8 cellular contexts compared by ENCODE assay signal in the genomic region with DNA sequence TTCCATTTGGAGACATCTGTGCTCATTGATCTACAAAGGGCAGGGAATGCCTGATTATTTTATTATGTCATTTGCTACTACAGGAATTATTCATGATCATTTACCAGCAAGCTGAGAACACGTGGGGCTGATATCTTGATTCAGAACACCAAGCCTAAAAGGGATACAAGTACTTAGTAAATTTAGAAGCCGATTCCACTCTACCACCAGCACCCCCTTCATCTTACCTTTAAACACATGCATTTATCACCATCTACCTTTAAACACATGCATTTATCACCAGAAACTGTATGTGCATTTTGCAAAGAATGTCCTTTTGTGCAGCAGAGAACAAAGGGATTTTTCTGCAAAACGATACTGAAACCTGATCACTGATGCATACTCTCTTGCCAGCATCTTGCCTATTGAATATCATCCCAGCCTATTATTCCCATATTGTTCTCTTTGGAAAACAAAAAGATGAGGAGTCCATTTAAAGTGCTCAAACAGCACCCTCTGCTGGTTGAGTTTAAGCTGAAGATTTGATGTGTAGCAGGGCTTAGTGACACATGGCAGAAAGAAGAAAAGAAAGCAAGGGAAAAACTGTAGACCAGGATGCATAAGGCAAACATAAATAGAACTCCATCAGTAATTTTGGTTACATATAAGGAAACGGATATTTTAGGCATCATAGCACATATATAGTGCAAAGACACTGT.
DNase-seq lines count a peak whose midpoint lies in the region; ATAC-seq and TF ChIP-seq lines count a peak whose summit lies in the region.

No MANE protein-coding gene starts in this region.

- H2AFZ ChIP-seq in H9 (ENCODE audit: low read length) = no peak overlapping the region
- H2AFZ ChIP-seq in OCI-LY7 (ENCODE audit: low read length) = peak overlapping the region; percentile 92

- H3K4me2 ChIP-seq in H9 (ENCODE audit: insufficient read depth, insufficient read length, low read length) (no peak overlapping the region), OCI-LY7 (ENCODE audit: low read length) (peak overlapping the region; percentile 59)

- DNase-seq in GM03348 (ENCODE audit: low spot score) (peak; percentile 67), H9 (peak; percentile 48), LHCN-M2 (ENCODE audit: low read depth) (peak; percentile 90), OCI-LY7 (ENCODE audit: low spot score) (peak; percentile 85), left cardiac atrium (peak; percentile 35), pulmonary artery endothelial cell (ENCODE audit: low read depth, low spot score) (peak; percentile 64)

- no peak overlapping the region for H3T11ph ChIP-seq in H9 (ENCODE audit: low read length)

- H3K4me3 ChIP-seq in OCI-LY7 (ENCODE audit: low read depth, low read length, poor library complexity, severe bottlenecking) = peak overlapping the region; percentile 22

- H3K27ac Mint-ChIP-seq in H9 = no peak overlapping the region

- H2BK12ac ChIP-seq in H9 (ENCODE audit: insufficient read length, low read depth, low read length) = no peak overlapping the region

- H3K4me1 ChIP-seq in H9 (ENCODE audit: insufficient read depth, low read length) (no peaks in the 10 kb centered on the region; the same call in 1 of the 2 replicates), OCI-LY7 (ENCODE audit: insufficient read depth, low read length, poor library complexity, severe bottlenecking) (peaks cover 40% of the 10 kb centered on the region)

- no peaks in the 10 kb centered on the region for H3K9me2 ChIP-seq in OCI-LY7 (ENCODE audit: insufficient read depth, low read length)

- TF ChIP-seq CTCF in 22Rv1 (IDR thresholded peaks at IDR 0.05) (peak; percentile 88), H9 (conservative IDR thresholded peaks at IDR 0.05) (peak; percentile 80), OCI-LY7 (conservative IDR thresholded peaks at IDR 0.05; ENCODE audit: low read length) (peak; percentile 100)

- no peak overlapping the region for H2BK120ac ChIP-seq in H9 (ENCODE audit: low read depth, low read length, poor library complexity, severe bottlenecking)

- no peak overlapping the region for H4K91ac ChIP-seq in H9 (ENCODE audit: insufficient read length, low read depth, low read length)

- H3K23ac ChIP-seq in H9 (ENCODE audit: insufficient read length, low read depth, low read length) = no peak overlapping the region

- no peak overlapping the region for H2BK20ac ChIP-seq in H9 (ENCODE audit: low read depth, low read length, poor library complexity, severe bottlenecking)

- H3K79me1 ChIP-seq in H9 (ENCODE audit: insufficient read depth, low read depth, low read length, poor library complexity, severe bottlenecking) = no peaks in the 10 kb centered on the region

- no peaks in the 10 kb centered on the region for H3K36me3 ChIP-seq in OCI-LY7 (ENCODE audit: insufficient read depth, low read length)

- no peak overlapping the region for H3K9ac ChIP-seq in H9 (ENCODE audit: extremely low read depth, insufficient read length, low read length)

- no peak overlapping the region for H3K4me3 Mint-ChIP-seq in H9

- H3K79me2 ChIP-seq in H9 (ENCODE audit: insufficient read depth, low read length) (no peaks in the 10 kb centered on the region), OCI-LY7 (ENCODE audit: insufficient read depth, low read depth, low read length) (no peaks in the 10 kb centered on the region)

- peaks cover 0 to 2% of the 10 kb centered on the region in 2 experiments; a peak in 1 of 5 replicates for H3K9me3 Mint-ChIP-seq in H9

- POLR2A ChIA-PET in OCI-LY7 (lab: Charles Lee) = interaction anchor here (0.8 to 3.1 kb wide), 7 partner anchors 100 to 481 kb away, joined by 3 to 11 read pairs (median 4); partner anchors contain the start of gene BTG1

- no peak overlapping the region for H2AK5ac ChIP-seq in H9 (ENCODE audit: insufficient read length, low read length)

- H3K14ac ChIP-seq in H9 (ENCODE audit: insufficient read depth, low read length) = no peak overlapping the region

- H3K9me3 ChIP-seq in H9 (ENCODE audit: control insufficient read depth, low read depth, low read length) = no peaks in the 10 kb centered on the region
- H3K9me3 ChIP-seq in OCI-LY7 (ENCODE audit: low read length) = peaks cover 11% of the 10 kb centered on the region; the same call in 1 of the 2 replicates

- H3K4ac ChIP-seq in H9 (ENCODE audit: low read depth, low read length) = no peak overlapping the region

- H4K5ac ChIP-seq in H9 (ENCODE audit: insufficient read length, low read depth, low read length) = no peak overlapping the region

- H3K27me3 Mint-ChIP-seq in H9 (ENCODE audit: low read depth) = no peaks in the 10 kb centered on the region

- H2BK5ac ChIP-seq in H9 (ENCODE audit: insufficient read length, low read length) = no peak overlapping the region

- CTCF ChIA-PET in OCI-LY7 (lab: Charles Lee; ENCODE audit: unreplicated experiment) = interaction anchor here (0.5 kb wide), 1 partner anchor 30 kb away, joined by 3 read pairs; no protein-coding TSS in a partner anchor

- no peak overlapping the region for H3K18ac ChIP-seq in H9 (ENCODE audit: insufficient read length, low read depth, low read length)

- H3K27ac ChIP-seq in 22Rv1 (peak overlapping the region; percentile 6; the same call in 1 of the 2 replicates), H9 (ENCODE audit: insufficient read length, low read depth, low read length) (no peak overlapping the region), OCI-LY7 (ENCODE audit: low read depth, low read length, poor library complexity, severe bottlenecking) (peak overlapping the region; percentile 26), angular gyrus (ENCODE audit: low read depth, low read length) (peak overlapping the region; percentile 43)

- no peaks in the 10 kb centered on the region for H3K27me3 ChIP-seq in H9 (ENCODE audit: insufficient read depth, low read length)

- no TSS peak for BruUV-seq in OCI-LY7 (replicated peaks; lab: Mats Ljungman, UMichigan)

- H3K36me3 Mint-ChIP-seq in H9 (ENCODE audit: insufficient read depth in 1 of 3, low read depth in 3 of 3) = no peaks in the 10 kb centered on the region

- H3K23me2 ChIP-seq in H9 (ENCODE audit: insufficient read length, low read depth, low read length, poor library complexity, severe bottlenecking) = no peaks in the 10 kb centered on the region

- H4K20me1 ChIP-seq in H9 (ENCODE audit: control insufficient read depth, insufficient read depth, insufficient read length) (no peaks in the 10 kb centered on the region), OCI-LY7 (ENCODE audit: insufficient read depth, low read length) (no peaks in the 10 kb centered on the region)

- no peak overlapping the region for H3K56ac ChIP-seq in H9 (ENCODE audit: insufficient read length, low read depth, low read length)

- peaks cover 2 to 6% of the 10 kb centered on the region in 2 experiments; a peak in 2 of 4 replicates for H3K4me1 Mint-ChIP-seq in H9

- no CpG with 5 or more reads among the region's 4 CpGs for WGBS in H9 (ENCODE audit: extremely low coverage, insufficient read length, low lambda C conversion rate)

- H2BK15ac ChIP-seq in H9 (ENCODE audit: low read depth, low read length) = no peak overlapping the region

- intact Hi-C loops in OCI-LY7 (cut with micrococcal nuclease; ENCODE audit: unreplicated experiment) (loop anchor here (1.0 to 2.0 kb wide), 11 partner anchors 68 to 1188 kb away; no protein-coding TSS in a partner anchor), left cardiac atrium (cut with DNase I) (loop anchor here (5.0 to 10.0 kb wide), 6 partner anchors 65 to 1188 kb away; partner anchors contain the start of gene BTG1 (in 2 of the 2))

- H4K8ac ChIP-seq in H9 (replicated peaks; ENCODE audit: insufficient read length, low read depth, low read length) = no peak overlapping the region

- peak; percentile 78 to 80 for ATAC-seq in left cardiac atrium

Comparison
In these comparisons a context has a peak if more than half of its experiments do, and no peak if none do; other contexts are left out.
1. DNase-seq: peak in every context shown above with its lines; median percentile 90 in LHCN-M2; 85 in OCI-LY7; 67 in GM03348; 64 in pulmonary artery endothelial cell; 48 in H9; 35 in left cardiac atrium.